12 cellular contexts compared by ENCODE assay signal in the genomic region with DNA sequence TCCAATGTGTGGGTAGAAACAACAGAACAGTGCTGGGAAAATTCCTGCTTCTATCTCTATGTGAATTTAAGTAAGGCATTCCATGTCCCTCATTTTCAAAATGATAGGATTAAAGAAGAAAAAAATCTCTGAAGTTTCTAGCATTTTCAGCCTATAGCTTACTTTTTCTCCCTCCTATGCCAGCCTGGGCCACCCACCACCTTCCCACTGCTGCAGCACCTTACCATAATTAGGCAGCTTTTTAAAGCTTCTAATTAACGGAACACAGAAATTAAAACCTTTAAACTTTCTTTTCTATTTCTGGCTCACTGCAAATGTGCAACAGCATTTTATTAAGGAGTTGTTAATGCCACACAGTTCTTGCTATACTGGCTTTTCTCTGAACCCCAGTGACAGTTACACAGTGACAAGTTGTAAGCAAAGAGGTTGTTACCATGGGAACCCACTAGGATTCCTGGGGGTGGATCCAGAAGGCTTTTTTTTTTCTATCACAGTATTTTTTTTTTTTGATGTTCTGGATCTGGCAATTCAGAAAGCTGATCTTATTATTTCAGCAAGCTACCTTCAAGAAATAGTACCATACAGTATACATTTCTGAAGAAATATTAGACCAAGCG. TPM values are rescaled to one million over a fixed set of nuclear protein-coding genes. Genes with fewer than 3 reads are reported as not detected.
A peak's percentile ranks its signal among the peaks of the same experiment; 100 is the strongest.
DNase-seq lines count a peak whose midpoint lies in the region; ATAC-seq and TF ChIP-seq lines count a peak whose summit lies in the region.
"Had no signal": no experiment of that assay in that cellular context is flagged by ENCODE, and none has a peak within 500 bp of the region (broad histone marks: within the 10 kb centered on the region; RNA-seq: fewer than 3 reads in every experiment).

No MANE protein-coding gene starts in this region.

- ATAC-seq in HG02852 (IDR thresholded peaks at IDR 0.05; ENCODE audit: unreplicated experiment) (no peak), GM21825 (IDR thresholded peaks at IDR 0.05; ENCODE audit: unreplicated experiment) (no peak)

- H3K79me2 ChIP-seq in Karpas-422 (ENCODE audit: low read length) (peaks cover 100% of the 10 kb centered on the region), neural cell (replicated peaks; ENCODE audit: insufficient read depth, low read length) (peaks cover 73% of the 10 kb centered on the region)

- DNase-seq in Karpas-422, result no peak
- DNase-seq in choroid plexus epithelial cell (ENCODE audit: low read depth), result peak; percentile 47
- DNase-seq in activated gamma-delta T cell treated with Interleukin-2 at 50 U/mL for 16 hours, result no peak
- no peak for DNase-seq in activated CD4-positive, alpha-beta T cell treated with anti-CD3 and anti-CD28 coated beads for 1 hour
- DNase-seq: activated CD4-positive, alpha-beta T cell treated with anti-CD3 and anti-CD28 coated beads, Interleukin-2, amount 10 ng/mL, durations not matched to agents 24 days and 14 days; NCI-H774; stimulated activated CD4-positive, alpha-beta T cell treated with anti-CD3 and anti-CD28 coated beads, Interleukin-4, amount 100 ng/mL, for 1 hour had no signal

- H3K4me1 ChIP-seq in BLaER1, result peaks cover 72% of the 10 kb centered on the region
- H3K4me1 ChIP-seq in Karpas-422 (ENCODE audit: low read length), result peaks cover 39% of the 10 kb centered on the region

- peak; percentile 20 for TF ChIP-seq RAD21 in neural cell (conservative IDR thresholded peaks at IDR 0.05)

- no peak overlapping the region for H3K9ac ChIP-seq in BLaER1
- H3K9ac ChIP-seq in Karpas-422 (ENCODE audit: low read length), result no peak overlapping the region
- H3K9ac ChIP-seq in neural cell (ENCODE audit: low read length), result peak overlapping the region; percentile 48

- TF ChIP-seq CTCF in choroid plexus epithelial cell (conservative IDR thresholded peaks at IDR 0.05; ENCODE audit: low read depth, low read length) (no peak), neural cell (IDR thresholded peaks at IDR 0.05; ENCODE audit: poor library complexity, severe bottlenecking) (no peak)

- TF ChIP-seq EP300 in neural cell (conservative IDR thresholded peaks at IDR 0.05; ENCODE audit: poor library complexity, severe bottlenecking), result peak; percentile 77

- H3K4me2 ChIP-seq in BLaER1 (peak overlapping the region; percentile 68), Karpas-422 (ENCODE audit: low read depth, low read length, poor library complexity, severe bottlenecking) (no peak overlapping the region), neural cell (ENCODE audit: low read length) (peak overlapping the region; percentile 93)

- peaks cover 51% of the 10 kb centered on the region for H3K36me3 ChIP-seq in BLaER1
- H3K36me3 ChIP-seq in Karpas-422 (ENCODE audit: insufficient read depth, low read length), result 0 out of 2 replicates have a peak, but pooled peaks cover 4% of the 10 kb centered on the region
- H3K36me3 ChIP-seq in neural cell (ENCODE audit: insufficient read depth, low read length), result no peaks in the 10 kb centered on the region

- H3K4me3 ChIP-seq in BLaER1, result no peak overlapping the region
- no peak overlapping the region for H3K4me3 ChIP-seq in Karpas-422 (ENCODE audit: low read length)
- no peak overlapping the region for H3K4me3 ChIP-seq in choroid plexus epithelial cell (ENCODE audit: low read depth, low read length)
- peak overlapping the region; percentile 59 for H3K4me3 ChIP-seq in neural cell (ENCODE audit: low read length)

- H4K20me1 ChIP-seq in BLaER1 (peaks cover 100% of the 10 kb centered on the region), Karpas-422 (ENCODE audit: insufficient read depth, low read depth, low read length) (peaks cover 39% of the 10 kb centered on the region), neural cell (ENCODE audit: insufficient read depth) (peaks cover 3% of the 10 kb centered on the region)

- H3F3A ChIP-seq in neural cell (ENCODE audit: insufficient read depth, low read length, poor library complexity, severe bottlenecking), result peaks cover 3% of the 10 kb centered on the region

- H3K27me3 ChIP-seq in BLaER1 (no peaks in the 10 kb centered on the region), Karpas-422 (ENCODE audit: low read length) (no peaks in the 10 kb centered on the region), neural cell (ENCODE audit: insufficient read depth, low read depth, low read length) (no peaks in the 10 kb centered on the region)

- H2AFZ ChIP-seq in Karpas-422 (ENCODE audit: low read length) (no peak overlapping the region), neural cell (ENCODE audit: low read depth, low read length) (no peak overlapping the region)

- H3K9me2 ChIP-seq in Karpas-422 (replicated peaks; ENCODE audit: insufficient read depth, low read length) (no peaks in the 10 kb centered on the region), neural cell (ENCODE audit: insufficient read depth, low read length) (no peaks in the 10 kb centered on the region)

- H3K9me3 ChIP-seq in BLaER1, result no peaks in the 10 kb centered on the region
- no peaks in the 10 kb centered on the region for H3K9me3 ChIP-seq in Karpas-422 (ENCODE audit: low read length)
- H3K9me3 ChIP-seq in neural cell (ENCODE audit: low read length), result no peaks in the 10 kb centered on the region

- H3K27ac ChIP-seq in BLaER1, result no peak overlapping the region
- H3K27ac ChIP-seq in Karpas-422 (ENCODE audit: low read length), result peak overlapping the region; percentile 24; the same call in 1 of the 2 replicates
- peak overlapping the region; percentile 88 for H3K27ac ChIP-seq in neural cell (ENCODE audit: low read length)
- H3K27ac ChIP-seq: epithelial cell of prostate had no signal

TF ChIP-seq in neural cell, 6 proteins besides CTCF, POLR2A, EP300 and RAD21:
- no peak for TF ChIP-seq EZH2 (IDR thresholded peaks at IDR 0.05; ENCODE audit: borderline replicate concordance, insufficient read depth, low read length, poor library complexity, severe bottlenecking)
- TF ChIP-seq MXI1 (conservative IDR thresholded peaks at IDR 0.05; ENCODE audit: poor library complexity, severe bottlenecking), result no peak
- peak; percentile 18 for TF ChIP-seq SMC3 (conservative IDR thresholded peaks at IDR 0.05; ENCODE audit: poor library complexity)
- TF ChIP-seq POLR2AphosphoS5 (IDR thresholded peaks at IDR 0.05), result peak; percentile 58
- TF ChIP-seq, protein P1, sequence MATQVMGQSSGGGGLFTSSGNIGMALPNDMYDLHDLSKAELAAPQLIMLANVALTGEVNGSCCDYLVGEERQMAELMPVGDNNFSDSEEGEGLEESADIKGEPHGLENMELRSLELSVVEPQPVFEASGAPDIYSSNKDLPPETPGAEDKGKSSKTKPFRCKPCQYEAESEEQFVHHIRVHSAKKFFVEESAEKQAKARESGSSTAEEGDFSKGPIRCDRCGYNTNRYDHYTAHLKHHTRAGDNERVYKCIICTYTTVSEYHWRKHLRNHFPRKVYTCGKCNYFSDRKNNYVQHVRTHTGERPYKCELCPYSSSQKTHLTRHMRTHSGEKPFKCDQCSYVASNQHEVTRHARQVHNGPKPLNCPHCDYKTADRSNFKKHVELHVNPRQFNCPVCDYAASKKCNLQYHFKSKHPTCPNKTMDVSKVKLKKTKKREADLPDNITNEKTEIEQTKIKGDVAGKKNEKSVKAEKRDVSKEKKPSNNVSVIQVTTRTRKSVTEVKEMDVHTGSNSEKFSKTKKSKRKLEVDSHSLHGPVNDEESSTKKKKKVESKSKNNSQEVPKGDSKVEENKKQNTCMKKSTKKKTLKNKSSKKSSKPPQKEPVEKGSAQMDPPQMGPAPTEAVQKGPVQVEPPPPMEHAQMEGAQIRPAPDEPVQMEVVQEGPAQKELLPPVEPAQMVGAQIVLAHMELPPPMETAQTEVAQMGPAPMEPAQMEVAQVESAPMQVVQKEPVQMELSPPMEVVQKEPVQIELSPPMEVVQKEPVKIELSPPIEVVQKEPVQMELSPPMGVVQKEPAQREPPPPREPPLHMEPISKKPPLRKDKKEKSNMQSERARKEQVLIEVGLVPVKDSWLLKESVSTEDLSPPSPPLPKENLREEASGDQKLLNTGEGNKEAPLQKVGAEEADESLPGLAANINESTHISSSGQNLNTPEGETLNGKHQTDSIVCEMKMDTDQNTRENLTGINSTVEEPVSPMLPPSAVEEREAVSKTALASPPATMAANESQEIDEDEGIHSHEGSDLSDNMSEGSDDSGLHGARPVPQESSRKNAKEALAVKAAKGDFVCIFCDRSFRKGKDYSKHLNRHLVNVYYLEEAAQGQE (IDR thresholded peaks at IDR 0.05; ENCODE audit: borderline replicate concordance), result no peak
- TF ChIP-seq TAF1 (IDR thresholded peaks at IDR 0.05; ENCODE audit: low read depth), result no peak

RNA-seq across cellular contexts. Expression of a gene that starts 20.2 kb away (rescaled TPM):
- 130 and 148 TPM in 2 replicates for total RNA-seq in Karpas-422 (2014; rRNA removed; shearing (Covaris generic); ENCODE audit: low replicate concordance)
- 209 and 217 TPM in 2 replicates for polyA plus RNA-seq in neural cell
- polyA minus RNA-seq in neural cell, result 281 and 303 TPM in 2 replicates

RNA-seq across cellular contexts. Expression of a gene that starts 32.7 kb away (rescaled TPM):
- total RNA-seq in Karpas-422 (2014; rRNA removed; shearing (Covaris generic); ENCODE audit: low replicate concordance), result 174 and 253 TPM in 2 replicates
- 2.7 and 5.4 TPM in 2 replicates for polyA plus RNA-seq in neural cell
- polyA minus RNA-seq in neural cell, result 0.73 TPM in 1 of 2 replicates, not detected in the other

RNA-seq across cellular contexts. Expression of a gene that starts 46.1 kb away (rescaled TPM):
- 8.7 and 11.0 TPM in 2 replicates for total RNA-seq in Karpas-422 (2014; rRNA removed; shearing (Covaris generic); ENCODE audit: low replicate concordance)
- polyA plus RNA-seq in neural cell, result 76.1 and 79.5 TPM in 2 replicates
- polyA minus RNA-seq in neural cell, result 83.1 and 90.6 TPM in 2 replicates

RNA-seq across cellular contexts. Expression of a gene that starts 46.2 kb away (rescaled TPM):
- 41.2 and 104 TPM in 2 replicates for total RNA-seq in Karpas-422 (2014; rRNA removed; shearing (Covaris generic); ENCODE audit: low replicate concordance)
- 154 and 186 TPM in 2 replicates for polyA plus RNA-seq in neural cell
- polyA minus RNA-seq in neural cell, result 64.0 and 68.9 TPM in 2 replicates

RNA-seq across cellular contexts. Expression of a gene that starts 53.8 kb away (rescaled TPM):
- total RNA-seq in Karpas-422 (2014; rRNA removed; shearing (Covaris generic); ENCODE audit: low replicate concordance), result not detected in 2 replicates
- not detected in 2 replicates for polyA plus RNA-seq in neural cell
- 0.49 TPM in 1 of 2 replicates, not detected in the other for polyA minus RNA-seq in neural cell
